Comparison of ENCODE assay signal across 21 cellular contexts in genomic region chr2:10591207-10591606, GRCh38.
DNase-seq lines count a peak whose midpoint lies in the region; TF ChIP-seq lines count a peak whose summit lies in the region.
"Had no signal": no experiment of that assay in that cellular context is flagged by ENCODE, and none has a peak within 500 bp of the region (broad histone marks: within the 10 kb centered on the region; RNA-seq: fewer than 3 reads in every experiment).

No MANE protein-coding gene starts in this region.

- H3K4me1 Mint-ChIP-seq in nephron progenitor cell = peaks cover 61% of the 10 kb centered on the region

- H3K4me3 Mint-ChIP-seq in nephron progenitor cell = no peak overlapping the region

- peak overlapping the region; percentile 59 for H3K27ac Mint-ChIP-seq in nephron progenitor cell

- no peaks in the 10 kb centered on the region for H3K27me3 ChIP-seq in ectodermal cell (ENCODE audit: control insufficient read depth, insufficient read depth, low read length, poor library complexity, severe bottlenecking)
- H3K27me3 ChIP-seq: ascending aorta, gastrocnemius medialis, stomach, uterus had no signal

- no peaks in the 10 kb centered on the region for H3K9me3 ChIP-seq in ectodermal cell (ENCODE audit: control insufficient read depth, low read length)
- H3K9me3 ChIP-seq: ascending aorta, gastrocnemius medialis, stomach, uterus had no signal

- H3K4me3 ChIP-seq in ectodermal cell (ENCODE audit: insufficient read depth, low read depth, low read length) = no peak overlapping the region
- H3K4me3 ChIP-seq: ascending aorta, gastrocnemius medialis, skin epidermis, stomach, uterus had no signal

- peak overlapping the region; percentile 44 for H3K27ac ChIP-seq in ectodermal cell (ENCODE audit: insufficient read depth, low read depth, low read length, poor library complexity, severe bottlenecking)
- H3K27ac ChIP-seq: ascending aorta, gastrocnemius medialis, RWPE1, skin epidermis, uterus had no signal

- WGBS in ectodermal cell, 2 experiments = 34 to 38% methylated on average over 6 of the region's 6 CpGs

- peaks cover 65% of the 10 kb centered on the region for H3K36me3 Mint-ChIP-seq in nephron progenitor cell (ENCODE audit: low read depth)

- DNase-seq in SIG-M5 treated with dmso at 0.1 percent for 504 hours (lab: John Stamatoyannopoulos, UW; ENCODE audit: unreplicated experiment) (peak; percentile 80), SIG-M5 (lab: John Stamatoyannopoulos, UW) (no peak), NOMO-1 (lab: John Stamatoyannopoulos, UW; ENCODE audit: unreplicated experiment in 2 of 2) (peak; percentile 26 to 36), nephron progenitor cell (no peak), NCI-H2227 (lab: John Stamatoyannopoulos, UW; ENCODE audit: unreplicated experiment) (no peak), GM19240 (ENCODE audit: insufficient read length, low spot score) (no peak)
- no peak for DNase-seq in stimulated activated CD4-positive, alpha-beta T cell treated with anti-CD3 and anti-CD28 coated beads, Interleukin-12 subunit alpha, Interleukin-12 subunit beta, amount 100 ng/mL, for 4 hours
- DNase-seq: 8988T; activated CD4-positive, alpha-beta T cell treated with anti-CD3 and anti-CD28 coated beads for 48 hours; effector CD4-positive, alpha-beta T cell; gastrocnemius medialis; GF-D8; NCI-H1436 treated with DMSO at 0.1 percent for 48 hours; NCI-H524 treated with DMSO at 0.1 percent for 48 hours; nucleus accumbens; stomach; uterus had no signal

- no peaks in the 10 kb centered on the region for H3K27me3 Mint-ChIP-seq in nephron progenitor cell (ENCODE audit: low read depth, poor library complexity)

- H3K4me1 ChIP-seq in ectodermal cell (ENCODE audit: control insufficient read depth, insufficient read depth, low read length) = peaks cover 15% of the 10 kb centered on the region
- H3K4me1 ChIP-seq: ascending aorta, gastrocnemius medialis, stomach, uterus had no signal

- H3K9me3 Mint-ChIP-seq in nephron progenitor cell = peaks cover 4% of the 10 kb centered on the region

- H3K36me3 ChIP-seq in ectodermal cell (ENCODE audit: control insufficient read depth, insufficient read depth, low read length) = peaks cover under 1% of the 10 kb centered on the region
- H3K36me3 ChIP-seq: uterus had no signal

- TF ChIP-seq CTCF in nephron progenitor cell (IDR thresholded peaks at IDR 0.05) = no peak

Comparison
In these comparisons a context has a peak if more than half of its experiments do, and no peak if none do; other contexts are left out.
1. DNase-seq: peak in SIG-M5 treated with dmso at 0.1 percent for 504 hours (single experiment) and NOMO-1 (2 of 2); none in SIG-M5 (single experiment), nephron progenitor cell (single experiment), NCI-H2227 (single experiment), stimulated activated CD4-positive, alpha-beta T cell treated with anti-CD3 and anti-CD28 coated beads, Interleukin-12 subunit alpha, Interleukin-12 subunit beta, amount 100 ng/mL, for 4 hours (single experiment) and GM19240 (single experiment).